ENCODE assay signal across 8 cellular contexts in genomic region chr2:208265807-208266640, GRCh38. TPM values are rescaled to one million over a fixed set of nuclear protein-coding genes. Genes with fewer than 3 reads are reported as not detected.
A peak's percentile ranks its signal among the peaks of the same experiment; 100 is the strongest.
DNase-seq lines count a peak whose midpoint lies in the region; ATAC-seq, FAIRE-seq and TF ChIP-seq lines count a peak whose summit lies in the region.

A gene with protein sequence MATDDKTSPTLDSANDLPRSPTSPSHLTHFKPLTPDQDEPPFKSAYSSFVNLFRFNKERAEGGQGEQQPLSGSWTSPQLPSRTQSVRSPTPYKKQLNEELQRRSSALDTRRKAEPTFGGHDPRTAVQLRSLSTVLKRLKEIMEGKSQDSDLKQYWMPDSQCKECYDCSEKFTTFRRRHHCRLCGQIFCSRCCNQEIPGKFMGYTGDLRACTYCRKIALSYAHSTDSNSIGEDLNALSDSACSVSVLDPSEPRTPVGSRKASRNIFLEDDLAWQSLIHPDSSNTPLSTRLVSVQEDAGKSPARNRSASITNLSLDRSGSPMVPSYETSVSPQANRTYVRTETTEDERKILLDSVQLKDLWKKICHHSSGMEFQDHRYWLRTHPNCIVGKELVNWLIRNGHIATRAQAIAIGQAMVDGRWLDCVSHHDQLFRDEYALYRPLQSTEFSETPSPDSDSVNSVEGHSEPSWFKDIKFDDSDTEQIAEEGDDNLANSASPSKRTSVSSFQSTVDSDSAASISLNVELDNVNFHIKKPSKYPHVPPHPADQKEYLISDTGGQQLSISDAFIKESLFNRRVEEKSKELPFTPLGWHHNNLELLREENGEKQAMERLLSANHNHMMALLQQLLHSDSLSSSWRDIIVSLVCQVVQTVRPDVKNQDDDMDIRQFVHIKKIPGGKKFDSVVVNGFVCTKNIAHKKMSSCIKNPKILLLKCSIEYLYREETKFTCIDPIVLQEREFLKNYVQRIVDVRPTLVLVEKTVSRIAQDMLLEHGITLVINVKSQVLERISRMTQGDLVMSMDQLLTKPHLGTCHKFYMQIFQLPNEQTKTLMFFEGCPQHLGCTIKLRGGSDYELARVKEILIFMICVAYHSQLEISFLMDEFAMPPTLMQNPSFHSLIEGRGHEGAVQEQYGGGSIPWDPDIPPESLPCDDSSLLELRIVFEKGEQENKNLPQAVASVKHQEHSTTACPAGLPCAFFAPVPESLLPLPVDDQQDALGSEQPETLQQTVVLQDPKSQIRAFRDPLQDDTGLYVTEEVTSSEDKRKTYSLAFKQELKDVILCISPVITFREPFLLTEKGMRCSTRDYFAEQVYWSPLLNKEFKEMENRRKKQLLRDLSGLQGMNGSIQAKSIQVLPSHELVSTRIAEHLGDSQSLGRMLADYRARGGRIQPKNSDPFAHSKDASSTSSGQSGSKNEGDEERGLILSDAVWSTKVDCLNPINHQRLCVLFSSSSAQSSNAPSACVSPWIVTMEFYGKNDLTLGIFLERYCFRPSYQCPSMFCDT (N-terminal part only) (plus strand): TSS chr2:208266255. CDS start chr2:208271520, 5,265 bp downstream.

- POLR2A ChIA-PET in activated CD4-positive, alpha-beta memory T cell treated with anti-CD3 and anti-CD28 coated beads for 36 hours (lab: Charles Lee): interaction anchor here (2.7 kb wide), 1 partner anchor 12 kb away, joined by 14 read pairs; the partner anchor contains the start of gene IDH1
- POLR2A ChIA-PET in HepG2 (lab: Yijun Ruan, JAX): interaction anchor here (0.6 to 6.6 kb wide), 10 partner anchors 8 to 736 kb away, joined by 3 to 145 read pairs (median 6); partner anchors contain the start of genes CCNYL1, CREB1, IDH1 and METTL21A

- H3K4me1 Mint-ChIP-seq in activated CD4-positive, alpha-beta memory T cell treated with anti-CD3 and anti-CD28 coated beads for 36 hours (ENCODE audit: low read depth): peaks cover 32% of the 10 kb centered on the region

- in situ Hi-C loops in HepG2 (cut with HindIII; ENCODE audit: extremely low pct_ligation_motif_present, low pct_unique_long_range_greater_than_20kb): loop anchor here (25.0 kb wide), 1 partner anchor 554 kb away; the partner anchor contains the start of gene CCNYL1

- H3K27me3 ChIP-seq in HepG2 (ENCODE audit: control insufficient read depth in 1 of 2, insufficient read depth in 2 of 2, low read length in 2 of 2): no peaks in the 10 kb centered on the region; a peak in 1 of 5 replicates

- no TSS peak for BruUV-seq in HepG2 (replicated peaks; lab: Mats Ljungman, UMichigan)

- peak; percentile 62 to 76; a peak in 3 of 4 replicates for TF ChIP-seq POLR2A in HepG2 (IDR thresholded peaks at IDR 0.05; ENCODE audit: insufficient read depth in 1 of 2, low read depth in 2 of 2, low read length in 2 of 2)

- H3K4me2 ChIP-seq in HepG2 (ENCODE audit: low read depth, low read length): peak within 1 kb of the TSS; percentile 86

- no peaks in the 10 kb centered on the region for H3K9me3 Mint-ChIP-seq in activated CD4-positive, alpha-beta memory T cell treated with anti-CD3 and anti-CD28 coated beads for 36 hours

- peak within 1 kb of the TSS; percentile 98 for H3K27ac Mint-ChIP-seq in activated CD4-positive, alpha-beta memory T cell treated with anti-CD3 and anti-CD28 coated beads for 36 hours

- no peaks in the 10 kb centered on the region for H3K36me3 ChIP-seq in HepG2 (replicated peaks in 1 of 2; ENCODE audit: control insufficient read depth in 1 of 2, insufficient read depth in 2 of 2, low read length in 2 of 2)

- ATAC-seq in GM19438 (IDR thresholded peaks at IDR 0.05; ENCODE audit: low read depth, unreplicated experiment) (peak; percentile 77), HG03575 (IDR thresholded peaks at IDR 0.05; ENCODE audit: extremely low read depth, insufficient number of reproducible peaks, low FRiP score, unreplicated experiment) (peak; percentile 68), HepG2 (peak; percentile 94)

- intact Hi-C loops in activated CD4-positive, alpha-beta memory T cell treated with anti-CD3 and anti-CD28 coated beads for 36 hours (cut with micrococcal nuclease): loop anchor here (1.0 to 10.0 kb wide), 11 partner anchors 11 to 1906 kb away; partner anchors contain the start of genes CCNYL1, CREB1, FASTKD2 and IDH1
- intact Hi-C loops in HepG2 (cut with micrococcal nuclease; ENCODE audit: unreplicated experiment): loop anchor here (1.0 to 5.0 kb wide), 4 partner anchors 11 to 641 kb away; partner anchors contain the start of genes IDH1 and METTL21A

- peaks cover 45% of the 10 kb centered on the region for H3K4me1 ChIP-seq in HepG2 (ENCODE audit: insufficient read depth, low read length)

- 0 out of 2 replicates have a peak, but pooled peaks have one; percentile 12 for TF ChIP-seq RAD21 in HepG2 (CRISPR knock-in tag; IDR thresholded peaks at IDR 0.05)

- peak within 1 kb of the TSS; percentile 86 for H3K9ac ChIP-seq in HepG2 (ENCODE audit: insufficient read depth, low read depth, low read length)

- H3K36me3 Mint-ChIP-seq in activated CD4-positive, alpha-beta memory T cell treated with anti-CD3 and anti-CD28 coated beads for 36 hours: peaks cover 10% of the 10 kb centered on the region

- peak within 1 kb of the TSS; percentile 71 to 87 (median 86) for H3K4me3 ChIP-seq in HepG2 (replicated peaks in 1 of 3; ENCODE audit: insufficient read depth in 1 of 3, low read depth in 2 of 3, low read length in 3 of 3)

- peak within 1 kb of the TSS; percentile 79 for H3K27ac ChIP-seq in HepG2 (ENCODE audit: extremely low read length, insufficient read depth, low read length)

- H3K4me3 Mint-ChIP-seq in activated CD4-positive, alpha-beta memory T cell treated with anti-CD3 and anti-CD28 coated beads for 36 hours: peak within 1 kb of the TSS; percentile 89

- H2AFZ ChIP-seq in HepG2 (ENCODE audit: low read length): peak within 1 kb of the TSS; percentile 88

- peak; percentile 96 for DNase-seq in CD1c-positive myeloid dendritic cell (ENCODE audit: extremely low spot score)
- DNase-seq in NCI-H82 treated with DMSO at 0.1 percent for 48 hours (lab: John Stamatoyannopoulos, UW; ENCODE audit: unreplicated experiment): peak; percentile 98
- peak; percentile 95 for DNase-seq in activated CD4-positive, alpha-beta memory T cell treated with anti-CD3 and anti-CD28 coated beads for 36 hours
- peak; percentile 84 to 96 for DNase-seq in dermis microvascular lymphatic vessel endothelial cell (ENCODE audit: low read depth in 2 of 2)
- DNase-seq in HepG2 (ENCODE audit: low spot score): peak; percentile 99
- DNase-seq in stimulated activated CD4-positive, alpha-beta T cell treated with anti-CD3 and anti-CD28 coated beads, Interleukin-4, amount 100 ng/mL, for 1 hour: peak; percentile 84

- peak; percentile 89 for FAIRE-seq in HepG2 (lab: Jason Lieb, UNC)

- WGBS in HepG2 (ENCODE audit: low lambda C conversion rate): under 1% methylated on average over 51 of the region's 53 CpGs

- H3K79me2 ChIP-seq in HepG2 (ENCODE audit: insufficient read depth, low read length): peaks cover 41% of the 10 kb centered on the region

- H4K20me1 ChIP-seq in HepG2 (ENCODE audit: insufficient read depth, low read length): peaks cover 8% of the 10 kb centered on the region; the same call in 1 of the 2 replicates

- TF ChIP-seq EP300 in HepG2 (IDR thresholded peaks at IDR 0.05; ENCODE audit: low read depth in 2 of 2, low read length in 2 of 2) (peak; percentile 34 to 81; a peak in 2 of 4 replicates), HepG2 (CRISPR knock-in tag; IDR thresholded peaks at IDR 0.05; ENCODE audit: borderline replicate concordance) (peak; percentile 79)

- CTCF ChIA-PET in activated CD4-positive, alpha-beta memory T cell treated with anti-CD3 and anti-CD28 coated beads for 36 hours (lab: Charles Lee): interaction anchor here (1.5 to 8.7 kb wide), 3 partner anchors 11 to 45 kb away, joined by 3 to 99 read pairs (median 6); partner anchors contain the start of gene IDH1
- CTCF ChIA-PET in HepG2 (lab: Yijun Ruan, JAX; ENCODE audit: low intra/inter-chr PET ratio, low total read pairs): interaction anchor here (1.0 to 1.4 kb wide), 2 partner anchors 10 to 12 kb away, joined by 3 to 4 read pairs; partner anchors contain the start of gene IDH1

- H3K9me3 ChIP-seq in HepG2 (ENCODE audit: low read length): no peaks in the 10 kb centered on the region

- no peaks in the 10 kb centered on the region for H3K27me3 Mint-ChIP-seq in activated CD4-positive, alpha-beta memory T cell treated with anti-CD3 and anti-CD28 coated beads for 36 hours

- TF ChIP-seq CTCF in HepG2 (CRISPR knock-in tag; IDR thresholded peaks at IDR 0.05): 0 out of 2 replicates have a peak, but pooled peaks have one; percentile 40

TF ChIP-seq in HepG2, 621 proteins besides CTCF, POLR2A, EP300 and RAD21 (continues in another document):
- TF ChIP-seq CHD4 (IDR thresholded peaks at IDR 0.05; ENCODE audit: borderline replicate concordance, low read length): no peak
- TF ChIP-seq ZBTB20 (CRISPR knock-in tag; IDR thresholded peaks at IDR 0.05; ENCODE audit: borderline replicate concordance, low read depth): peak; percentile 94
- peak; percentile 28; the same call in 1 of the 2 replicates for TF ChIP-seq KDM4B (CRISPR knock-in tag; IDR thresholded peaks at IDR 0.05)
- no peak for TF ChIP-seq CHCHD3 (CRISPR knock-in tag; IDR thresholded peaks at IDR 0.05)

RNA-seq across cellular contexts. Expression of the gene that starts here (rescaled TPM):
- total RNA-seq in activated CD4-positive, alpha-beta memory T cell treated with anti-CD3 and anti-CD28 coated beads for 36 hours: 10 to 100 TPM; 22.4 to 23.7 TPM
- 19.3 and 24.5 TPM in 2 replicates for total RNA-seq in dermis microvascular lymphatic vessel endothelial cell
- total RNA-seq in HepG2 (2016; rRNA removed; fragmentation: Illumina TruSeq; extraction: Trizol): 21.7 and 24.4 TPM in 2 replicates
- 5.9 and 6.9 TPM in 2 replicates for total RNA-seq in HepG2 (2016; cell fraction: cytosol; rRNA removed; fragmentation: Illumina TruSeq; extraction: Trizol; ENCODE audit: low read depth)
- total RNA-seq in HepG2 (2016; cell fraction: insoluble cytoplasmic fraction; rRNA removed; fragmentation: Illumina TruSeq; extraction: Trizol): 20.5 and 24.0 TPM in 2 replicates
- total RNA-seq in HepG2 (2016; cell fraction: membrane; rRNA removed; fragmentation: Illumina TruSeq; extraction: Trizol): 7.4 and 8.2 TPM in 2 replicates
- 33.7 and 38.5 TPM in 2 replicates for total RNA-seq in HepG2 (2016; cell fraction: nucleus; rRNA removed; fragmentation: Illumina TruSeq; extraction: Trizol)
- polyA plus RNA-seq in HepG2 (2011; rRNA removed): 15.8 and 20.2 TPM in 2 replicates
- polyA plus RNA-seq in HepG2 (2011; cell fraction: cytosol; rRNA removed): 7.0 and 10.6 TPM in 2 replicates
- polyA plus RNA-seq in HepG2 (2011; cell fraction: nucleus; rRNA removed): 21.3 and 21.9 TPM in 2 replicates
- 13.3 and 15.2 TPM in 2 replicates for polyA plus RNA-seq in HepG2 (2012)
- 0.29 and 0.55 TPM in 2 replicates for polyA plus RNA-seq in HepG2 (2016; cell fraction: cytosol; fragmentation: Illumina TruSeq; extraction: Trizol; ENCODE audit: low read depth)
- polyA plus RNA-seq in HepG2 (2016; cell fraction: insoluble cytoplasmic fraction; fragmentation: Illumina TruSeq; extraction: Trizol; ENCODE audit: low read depth): 11.0 and 11.9 TPM in 2 replicates
- 1.1 and 1.2 TPM in 2 replicates for polyA plus RNA-seq in HepG2 (2016; cell fraction: membrane; fragmentation: Illumina TruSeq; extraction: Trizol; ENCODE audit: low read depth)
- polyA plus RNA-seq in HepG2 (2016; cell fraction: nucleus; fragmentation: Illumina TruSeq; extraction: Trizol; ENCODE audit: insufficient read depth, low read depth): 25.9 and 28.2 TPM in 2 replicates
- 27.0 and 45.7 TPM in 2 replicates for polyA minus RNA-seq in HepG2 (2011; rRNA and poly(A)+ RNA removed; ENCODE audit: low replicate concordance)
- 23.4 and 27.2 TPM in 2 replicates for polyA minus RNA-seq in HepG2 (2011; cell fraction: cytosol; rRNA and poly(A)+ RNA removed)
- polyA minus RNA-seq in HepG2 (2011; cell fraction: nucleus; rRNA and poly(A)+ RNA removed): 130 and 131 TPM in 2 replicates

Comparison
In these comparisons a context has a peak if more than half of its experiments do, and no peak if none do; other contexts are left out.
1. Peak in every context shown above with its lines: DNase-seq, ATAC-seq, H3K4me3 ChIP-seq and H3K27ac ChIP-seq.